Comparison of ENCODE assay signal across 27 cellular contexts in genomic region chrX:136453771-136454170, GRCh38. TPM values are rescaled to one million over a fixed set of nuclear protein-coding genes. Genes with fewer than 3 reads are reported as not detected.
DNase-seq lines count a peak whose midpoint lies in the region; ATAC-seq, FAIRE-seq and TF ChIP-seq lines count a peak whose summit lies in the region.
"Had no signal": no experiment of that assay in that cellular context is flagged by ENCODE, and none has a peak within 500 bp of the region (broad histone marks: within the 10 kb centered on the region; RNA-seq: fewer than 3 reads in every experiment).

No MANE protein-coding gene starts in this region.

- TF ChIP-seq EP300 in HepG2 (IDR thresholded peaks at IDR 0.05; ENCODE audit: low read depth in 2 of 2, low read length in 2 of 2) (no peak), HepG2 (CRISPR knock-in tag; IDR thresholded peaks at IDR 0.05; ENCODE audit: borderline replicate concordance) (no peak)

- in situ Hi-C loops in HepG2 (cut with HindIII; ENCODE audit: extremely low pct_ligation_motif_present, low pct_unique_long_range_greater_than_20kb): no loop called here

- H3K27me3 ChIP-seq in HepG2 (ENCODE audit: control insufficient read depth in 1 of 2, insufficient read depth in 2 of 2, low read length in 2 of 2): no peaks in the 10 kb centered on the region
- H3K27me3 ChIP-seq in thyroid gland: no peaks in the 10 kb centered on the region
- H3K27me3 ChIP-seq: transverse colon had no signal

- no TSS peak for BruUV-seq in HepG2 (replicated peaks; lab: Mats Ljungman, UMichigan)

- no peak for FAIRE-seq in HepG2 (lab: Jason Lieb, UNC)

- no peak for TF ChIP-seq CTCF in HepG2 (CRISPR knock-in tag; IDR thresholded peaks at IDR 0.05)
- TF ChIP-seq CTCF in thyroid gland (IDR thresholded peaks at IDR 0.05): no peak

- H3K9ac ChIP-seq in HepG2 (ENCODE audit: insufficient read depth, low read depth, low read length): no peak overlapping the region
- H3K9ac ChIP-seq: BLaER1 had no signal

- POLR2A ChIA-PET in HepG2 (lab: Yijun Ruan, JAX): no interaction called here

- no peak overlapping the region for H2AFZ ChIP-seq in HepG2 (ENCODE audit: low read length)

- H3K27ac ChIP-seq in HepG2 (ENCODE audit: extremely low read length, insufficient read depth, low read length) (no peak overlapping the region), thyroid gland (no peak overlapping the region)
- H3K27ac ChIP-seq: BLaER1, coronary artery, epithelial cell of prostate, transverse colon had no signal

- no peak overlapping the region for H3K4me2 ChIP-seq in HepG2 (ENCODE audit: low read depth, low read length)
- H3K4me2 ChIP-seq: BLaER1 had no signal

- H3K9me3 ChIP-seq in HepG2 (ENCODE audit: low read length): no peaks in the 10 kb centered on the region
- H3K9me3 ChIP-seq in thyroid gland: no peaks in the 10 kb centered on the region
- H3K9me3 ChIP-seq: BLaER1, mucosa of descending colon, transverse colon had no signal

- intact Hi-C loops in HepG2 (cut with micrococcal nuclease; ENCODE audit: unreplicated experiment) (no loop called here), thyroid gland (cut with DNase I) (no loop called here)

- no peaks in the 10 kb centered on the region for H3K79me2 ChIP-seq in HepG2 (ENCODE audit: insufficient read depth, low read length)

- ATAC-seq in HepG2: no peak
- ATAC-seq: left cardiac atrium; mucosa of descending colon; natural killer cell treated with Interleukin-12 subunit alpha and Interleukin-12 subunit beta and Interleukin-15 and Interleukin-18, amount 100 ng/mL, for 72 hours had no signal

- no peaks in the 10 kb centered on the region for H3K4me1 ChIP-seq in HepG2 (ENCODE audit: insufficient read depth, low read length)
- no peaks in the 10 kb centered on the region for H3K4me1 ChIP-seq in thyroid gland
- H3K4me1 ChIP-seq: BLaER1, transverse colon had no signal

- DNase-seq in H4 (ENCODE audit: low spot score) (peak; percentile 41), NCI-H2029 (lab: John Stamatoyannopoulos, UW) (peak; percentile 38), NCI-H69 (lab: John Stamatoyannopoulos, UW) (peak; percentile 83), HepG2 (ENCODE audit: low spot score) (no peak), thyroid gland (no peak), NCI-H226 (no peak)
- DNase-seq in activated naive CD4-positive, alpha-beta T cell treated with Interleukin-2 at 50 U/mL for 16 hours: no peak
- DNase-seq: activated B cell treated with CpG ODN at 0.5 μM for 24 hours; activated CD4-positive, alpha-beta T cell treated with anti-CD3 and anti-CD28 coated beads, Interleukin-2, amount 50 U/mL, for 1 hour; activated gamma-delta T cell; activated T-cell treated with anti-CD3 and anti-CD28 coated beads, Interleukin-2, amount 50 U/mL, for 24 hours; COR-L47; effector memory CD4-positive, alpha-beta T cell; hypothalamus; left cardiac atrium; mucosa of descending colon; stimulated activated CD4-positive, alpha-beta T cell treated with anti-CD3 and anti-CD28 coated beads, Interleukin-4, amount 100 ng/mL, for 4 hours; transverse colon had no signal

- H3K36me3 ChIP-seq in HepG2 (replicated peaks in 1 of 2; ENCODE audit: control insufficient read depth in 1 of 2, insufficient read depth in 2 of 2, low read length in 2 of 2) (no peaks in the 10 kb centered on the region), thyroid gland (no peaks in the 10 kb centered on the region)
- H3K36me3 ChIP-seq: BLaER1, transverse colon had no signal

- no peaks in the 10 kb centered on the region for H4K20me1 ChIP-seq in HepG2 (ENCODE audit: insufficient read depth, low read length)
- H4K20me1 ChIP-seq: BLaER1 had no signal

- H3K4me3 ChIP-seq in HepG2 (replicated peaks in 1 of 3; ENCODE audit: insufficient read depth in 1 of 3, low read depth in 2 of 3, low read length in 3 of 3) (no peak overlapping the region), thyroid gland (replicated peaks in 1 of 3) (no peak overlapping the region)
- H3K4me3 ChIP-seq: BLaER1, coronary artery, mucosa of descending colon, transverse colon had no signal

- TF ChIP-seq RAD21 in HepG2 (CRISPR knock-in tag; IDR thresholded peaks at IDR 0.05): no peak

- 0% methylated on average over 1 of the region's 1 CpG for WGBS in HepG2 (ENCODE audit: low lambda C conversion rate)
- WGBS in thyroid gland, 2 donors: 47 to 57% methylated on average over 1 of the region's 1 CpG

- CTCF ChIA-PET in HepG2 (lab: Yijun Ruan, JAX; ENCODE audit: low intra/inter-chr PET ratio, low total read pairs): no interaction called here

- TF ChIP-seq POLR2A in HepG2 (IDR thresholded peaks at IDR 0.05; ENCODE audit: insufficient read depth in 1 of 2, low read depth in 2 of 2, low read length in 2 of 2) (no peak), thyroid gland (IDR thresholded peaks at IDR 0.05) (no peak)

RNA-seq across cellular contexts. Expression of gene BRS3, which starts 34.0 kb away (rescaled TPM):
- not detected in 2 replicates for total RNA-seq in H4 (2014; rRNA removed; shearing (Covaris generic))
- total RNA-seq in HepG2 (2016; rRNA removed; fragmentation: Illumina TruSeq; extraction: Trizol) (not detected in 2 replicates), thyroid gland (not detected)
- not detected in 2 replicates for total RNA-seq in HepG2 (2016; cell fraction: cytosol; rRNA removed; fragmentation: Illumina TruSeq; extraction: Trizol; ENCODE audit: low read depth)
- total RNA-seq in HepG2 (2016; cell fraction: insoluble cytoplasmic fraction; rRNA removed; fragmentation: Illumina TruSeq; extraction: Trizol): not detected in 2 replicates
- total RNA-seq in HepG2 (2016; cell fraction: membrane; rRNA removed; fragmentation: Illumina TruSeq; extraction: Trizol): not detected in 2 replicates
- total RNA-seq in HepG2 (2016; cell fraction: nucleus; rRNA removed; fragmentation: Illumina TruSeq; extraction: Trizol): not detected in 2 replicates
- not detected in 2 replicates for polyA plus RNA-seq in HepG2 (2011; rRNA removed)
- not detected in 2 replicates for polyA plus RNA-seq in HepG2 (2011; cell fraction: cytosol; rRNA removed)
- polyA plus RNA-seq in HepG2 (2011; cell fraction: nucleus; rRNA removed): not detected in 2 replicates
- not detected in 2 replicates for polyA plus RNA-seq in HepG2 (2012)
- not detected in 2 replicates for polyA plus RNA-seq in HepG2 (2016; cell fraction: cytosol; fragmentation: Illumina TruSeq; extraction: Trizol; ENCODE audit: low read depth)
- not detected in 2 replicates for polyA plus RNA-seq in HepG2 (2016; cell fraction: insoluble cytoplasmic fraction; fragmentation: Illumina TruSeq; extraction: Trizol; ENCODE audit: low read depth)
- polyA plus RNA-seq in HepG2 (2016; cell fraction: membrane; fragmentation: Illumina TruSeq; extraction: Trizol; ENCODE audit: low read depth): not detected in 2 replicates
- polyA plus RNA-seq in HepG2 (2016; cell fraction: nucleus; fragmentation: Illumina TruSeq; extraction: Trizol; ENCODE audit: insufficient read depth, low read depth): not detected in 2 replicates
- polyA minus RNA-seq in HepG2 (2011; rRNA and poly(A)+ RNA removed; ENCODE audit: low replicate concordance): not detected in 2 replicates
- polyA minus RNA-seq in HepG2 (2011; cell fraction: cytosol; rRNA and poly(A)+ RNA removed): not detected in 2 replicates
- not detected in 2 replicates for polyA minus RNA-seq in HepG2 (2011; cell fraction: nucleus; rRNA and poly(A)+ RNA removed)
- total RNA-seq: activated B cell treated with CpG ODN at 0.5 μM for 24 hours; cardiac septum; left cardiac atrium; lung microvascular endothelial cell; mucosa of descending colon; natural killer cell treated with Interleukin-12 subunit alpha and Interleukin-12 subunit beta and Interleukin-15 and Interleukin-18, amount 100 ng/mL, for 72 hours; OCI-LY7; omental fat pad; transverse colon had no signal
- polyA plus RNA-seq: AG04450 had no signal

RNA-seq across cellular contexts. Expression of gene HTATSF1, which starts 43.6 kb away (rescaled TPM):
- total RNA-seq in H4 (2014; rRNA removed; shearing (Covaris generic)): 47.6 and 58.8 TPM in 2 replicates
- total RNA-seq in HepG2 (2016; rRNA removed; fragmentation: Illumina TruSeq; extraction: Trizol): 40.5 and 59.4 TPM in 2 replicates
- 3.5 and 4.7 TPM in 2 replicates for total RNA-seq in HepG2 (2016; cell fraction: cytosol; rRNA removed; fragmentation: Illumina TruSeq; extraction: Trizol; ENCODE audit: low read depth)
- total RNA-seq in HepG2 (2016; cell fraction: insoluble cytoplasmic fraction; rRNA removed; fragmentation: Illumina TruSeq; extraction: Trizol): 40.9 and 56.9 TPM in 2 replicates
- 15.3 and 16.1 TPM in 2 replicates for total RNA-seq in HepG2 (2016; cell fraction: membrane; rRNA removed; fragmentation: Illumina TruSeq; extraction: Trizol)
- 18.7 and 21.0 TPM in 2 replicates for total RNA-seq in HepG2 (2016; cell fraction: nucleus; rRNA removed; fragmentation: Illumina TruSeq; extraction: Trizol)
- 0.57 and 0.61 TPM in 2 replicates for polyA plus RNA-seq in HepG2 (2011; rRNA removed)
- polyA plus RNA-seq in HepG2 (2011; cell fraction: cytosol; rRNA removed): 0.30 and 0.37 TPM in 2 replicates
- 0.55 and 0.84 TPM in 2 replicates for polyA plus RNA-seq in HepG2 (2011; cell fraction: nucleus; rRNA removed)
- 17.6 and 22.0 TPM in 2 replicates for polyA plus RNA-seq in HepG2 (2012)
- polyA plus RNA-seq in HepG2 (2016; cell fraction: cytosol; fragmentation: Illumina TruSeq; extraction: Trizol; ENCODE audit: low read depth): 2.6 and 3.0 TPM in 2 replicates
- polyA plus RNA-seq in HepG2 (2016; cell fraction: insoluble cytoplasmic fraction; fragmentation: Illumina TruSeq; extraction: Trizol; ENCODE audit: low read depth): 63.6 and 65.2 TPM in 2 replicates
- polyA plus RNA-seq in HepG2 (2016; cell fraction: membrane; fragmentation: Illumina TruSeq; extraction: Trizol; ENCODE audit: low read depth): 7.1 and 7.9 TPM in 2 replicates
- polyA plus RNA-seq in HepG2 (2016; cell fraction: nucleus; fragmentation: Illumina TruSeq; extraction: Trizol; ENCODE audit: insufficient read depth, low read depth): 30.2 and 32.4 TPM in 2 replicates
- 0.46 and 1.2 TPM in 2 replicates for polyA minus RNA-seq in HepG2 (2011; rRNA and poly(A)+ RNA removed; ENCODE audit: low replicate concordance)
- polyA minus RNA-seq in HepG2 (2011; cell fraction: cytosol; rRNA and poly(A)+ RNA removed): 0.88 and 1.1 TPM in 2 replicates
- polyA minus RNA-seq in HepG2 (2011; cell fraction: nucleus; rRNA and poly(A)+ RNA removed): 1.6 and 1.7 TPM in 2 replicates
- total RNA-seq in thyroid gland: 10 to 100 TPM; 60.1 to 91.7 (median 80.9) TPM

Comparison
In these comparisons a context has a peak if more than half of its experiments do, and no peak if none do; other contexts are left out.
1. DNase-seq: peak in H4 (single experiment), NCI-H2029 (single experiment) and NCI-H69 (single experiment); none in HepG2 (single experiment), activated naive CD4-positive, alpha-beta T cell treated with Interleukin-2 at 50 U/mL for 16 hours (single experiment), thyroid gland (0 of 2) and NCI-H226 (single experiment).